8 cellular contexts compared by ENCODE assay signal in the genomic region with DNA sequence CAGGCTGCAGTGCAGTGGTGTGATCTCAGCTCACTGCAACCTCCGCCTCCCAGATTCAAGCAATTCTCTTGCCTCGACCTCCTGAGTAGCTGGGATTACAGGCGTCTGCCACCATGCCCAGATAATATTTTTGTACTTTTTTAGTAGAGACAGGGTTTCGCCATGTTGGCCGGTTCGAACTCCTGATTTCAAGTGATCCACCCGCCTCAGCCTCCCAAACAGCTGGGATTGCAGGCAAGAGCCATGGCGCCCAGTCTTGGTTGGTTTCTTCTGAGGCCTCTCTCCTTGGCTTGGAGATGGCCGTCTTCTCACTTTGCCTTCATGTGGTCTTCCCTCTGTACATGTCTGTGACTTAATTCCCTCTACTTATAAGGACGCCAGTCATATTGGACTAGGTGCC.
"Had no signal": no experiment of that assay in that cellular context is flagged by ENCODE, and none has a peak within 500 bp of the region (broad histone marks: within the 10 kb centered on the region; RNA-seq: fewer than 3 reads in every experiment).

No MANE protein-coding gene starts in this region.

- H3K4me3 ChIP-seq: GM23248, HAP-1 had no signal

- H2AFZ ChIP-seq: GM23248 had no signal

- H3K36me3 ChIP-seq: HAP-1 had no signal

- H3K9ac ChIP-seq: GM23248 had no signal

- H3K4me1 ChIP-seq: HAP-1 had no signal

- H3K9me3 ChIP-seq: HAP-1 had no signal

- DNase-seq: GM23248, GOT3, HFFc6, KBM-7 had no signal

- H3K27ac ChIP-seq: GM23248, HL-60 had no signal

- ATAC-seq: HCT116, HepG2 had no signal
